ENCODE assay signal across 20 cellular contexts in the genomic region with DNA sequence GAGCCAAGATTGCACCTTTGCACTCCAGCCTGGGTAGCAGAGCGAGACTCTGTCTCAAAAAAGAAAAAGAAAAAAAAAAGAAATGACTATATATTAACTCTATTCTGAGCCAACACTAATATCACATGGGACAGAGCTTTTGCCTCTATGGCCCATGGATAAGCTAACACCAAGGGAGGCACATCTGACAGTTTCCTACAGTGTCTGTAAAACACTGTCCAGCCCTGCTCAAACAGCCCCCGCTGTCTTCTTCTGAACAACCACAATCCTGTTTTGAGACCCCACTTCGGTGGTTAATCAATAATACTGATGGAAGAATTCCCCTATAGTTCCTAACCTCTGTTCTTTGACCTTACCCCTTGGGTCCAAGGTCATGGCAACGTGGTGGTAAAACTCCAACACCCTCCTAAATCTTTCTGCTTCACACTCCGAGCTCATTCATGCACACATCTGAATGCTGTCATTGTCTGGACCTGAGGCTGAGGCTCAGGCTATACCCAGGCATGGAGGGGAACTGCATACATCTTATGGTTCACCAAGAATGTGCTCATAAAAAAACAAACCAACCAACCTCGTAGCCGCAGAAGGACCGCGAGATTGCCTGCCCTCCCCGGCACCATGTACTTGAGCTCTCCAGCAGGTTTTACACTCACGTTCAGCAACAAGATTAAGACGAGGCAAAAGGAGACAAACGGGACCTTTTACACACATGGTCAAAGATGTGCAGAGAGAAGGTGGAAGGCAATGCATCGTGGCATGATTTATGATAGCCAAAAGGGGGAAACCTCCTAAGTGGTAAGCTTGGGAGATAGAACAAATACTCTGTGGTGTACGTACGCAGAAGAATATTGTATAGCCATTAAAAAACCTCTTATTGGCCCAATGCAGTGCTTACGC.
"Had no signal": no experiment of that assay in that cellular context is flagged by ENCODE, and none has a peak within 500 bp of the region (broad histone marks: within the 10 kb centered on the region; RNA-seq: fewer than 3 reads in every experiment).

No MANE protein-coding gene starts in this region.

- H3K9ac ChIP-seq: parathyroid adenoma had no signal

- DNase-seq: effector memory CD8-positive, alpha-beta T cell; erythroblast; foreskin keratinocyte; head of caudate nucleus; mammary epithelial cell; mucosa of descending colon; naive thymus-derived CD8-positive, alpha-beta T cell; occipital lobe; small intestine; stimulated activated CD4-positive, alpha-beta T cell treated with anti-CD3 and anti-CD28 coated beads, Interleukin-12 subunit alpha, Interleukin-12 subunit beta, amount 100 ng/mL, for 4 hours; stimulated activated naive CD4-positive, alpha-beta T cell treated with Interleukin-2 at 50 U/mL for 16 hours; trophoblast cell had no signal

- H3K4me3 Mint-ChIP-seq: dendritic cell treated with granulocyte-macrophage colony-stimulating factor and Interleukin-4, amounts not matched to agents 40 ng/mL and 50 ng/mL, for 4 days; effector memory CD8-positive, alpha-beta T cell; naive thymus-derived CD8-positive, alpha-beta T cell; neural crest cell had no signal

- FAIRE-seq: colon, endothelial cell of umbilical vein, small intestine had no signal

- H3K27me3 Mint-ChIP-seq: dendritic cell treated with granulocyte-macrophage colony-stimulating factor and Interleukin-4, amounts not matched to agents 40 ng/mL and 50 ng/mL, for 4 days had no signal

- H3K27ac Mint-ChIP-seq: dendritic cell treated with granulocyte-macrophage colony-stimulating factor and Interleukin-4, amounts not matched to agents 40 ng/mL and 50 ng/mL, for 4 days; effector memory CD8-positive, alpha-beta T cell; naive thymus-derived CD8-positive, alpha-beta T cell had no signal

- H3K9me3 Mint-ChIP-seq: dendritic cell treated with granulocyte-macrophage colony-stimulating factor and Interleukin-4, amounts not matched to agents 40 ng/mL and 50 ng/mL, for 4 days; effector memory CD8-positive, alpha-beta T cell; naive thymus-derived CD8-positive, alpha-beta T cell; neural crest cell had no signal

- H3K4me1 ChIP-seq: parathyroid adenoma, right atrium auricular region had no signal

- H3K4me2 ChIP-seq: hepatocyte had no signal

- H3K27ac ChIP-seq: foreskin keratinocyte, hepatocyte, parathyroid adenoma, right atrium auricular region had no signal

- H2AFZ ChIP-seq: hepatocyte, parathyroid adenoma had no signal

- H3K79me2 ChIP-seq: hepatocyte had no signal

- H3K9me3 ChIP-seq: mucosa of descending colon, right atrium auricular region had no signal

- H3K4me3 ChIP-seq: hepatocyte, mucosa of descending colon, right atrium auricular region had no signal

- H3K36me3 ChIP-seq: right atrium auricular region had no signal

- H3K27me3 ChIP-seq: foreskin keratinocyte, hepatocyte, right atrium auricular region had no signal

- ATAC-seq: effector memory CD8-positive, alpha-beta T cell; foreskin keratinocyte; left lobe of liver; mucosa of descending colon; naive thymus-derived CD8-positive, alpha-beta T cell had no signal

- H3K36me3 Mint-ChIP-seq: naive thymus-derived CD8-positive, alpha-beta T cell had no signal
